20 cellular contexts compared by ENCODE assay signal in genomic region chr1:55957233-55957632, GRCh38.
"Had no signal": no experiment of that assay in that cellular context is flagged by ENCODE, and none has a peak within 500 bp of the region (broad histone marks: within the 10 kb centered on the region; RNA-seq: fewer than 3 reads in every experiment).

No MANE protein-coding gene starts in this region.

- H3K4me3 ChIP-seq: dorsolateral prefrontal cortex, esophagus muscularis mucosa, lower lobe of right lung, pancreas, suprapubic skin, thyroid gland, uterus had no signal

- H3K9me3 ChIP-seq: esophagus muscularis mucosa, lower lobe of right lung, pancreas, suprapubic skin, thyroid gland, uterus had no signal

- DNase-seq: cortex of kidney; dorsolateral prefrontal cortex; effector memory CD4-positive, alpha-beta T cell; islet precursor cell; lower lobe of right lung; midbrain; occipital lobe; pancreas; right cardiac atrium; stimulated activated CD4-positive, alpha-beta T cell treated with anti-CD3 and anti-CD28 coated beads, Interleukin-4, amount 100 ng/mL, for 1 hour; stimulated activated CD8-positive, alpha-beta memory T cell treated with anti-CD3 and anti-CD28 coated beads, Interleukin-4, amount 100 ng/mL, for 48 hours; stimulated activated naive CD8-positive, alpha-beta T cell treated with anti-CD3 and anti-CD28 coated beads, Interleukin-15, Interleukin-2, amounts not matched to agents 100 U/mL and 50 U/mL, for 24 hours; thyroid gland; uterus had no signal

- ATAC-seq: left lobe of liver; lower lobe of right lung; natural killer cell treated with Interleukin-12 subunit alpha and Interleukin-12 subunit beta and Interleukin-15 and Interleukin-18, amount 100 ng/mL, for 72 hours; pancreas; stimulated activated effector memory CD8-positive, alpha-beta T cell treated with anti-CD3 and anti-CD28 coated beads, Interleukin-12 subunit alpha, Interleukin-12 subunit beta, amount 100 ng/mL, for 72 hours; stimulated activated naive CD8-positive, alpha-beta T cell treated with anti-CD3 and anti-CD28 coated beads, Interleukin-15, Interleukin-2, amounts not matched to agents 100 U/mL and 50 U/mL, for 24 hours had no signal

- H3K36me3 ChIP-seq: esophagus muscularis mucosa, lower lobe of right lung, pancreas, suprapubic skin, thyroid gland, uterus had no signal

- H3K27me3 ChIP-seq: esophagus muscularis mucosa, pancreas, suprapubic skin, thyroid gland, uterus had no signal

- H3K27ac ChIP-seq: dorsolateral prefrontal cortex, epithelial cell of prostate, esophagus muscularis mucosa, lower lobe of right lung, pancreas, suprapubic skin, thyroid gland, uterus had no signal

- H3K4me1 ChIP-seq: esophagus muscularis mucosa, lower lobe of right lung, pancreas, uterus had no signal
